In the genomic region with DNA sequence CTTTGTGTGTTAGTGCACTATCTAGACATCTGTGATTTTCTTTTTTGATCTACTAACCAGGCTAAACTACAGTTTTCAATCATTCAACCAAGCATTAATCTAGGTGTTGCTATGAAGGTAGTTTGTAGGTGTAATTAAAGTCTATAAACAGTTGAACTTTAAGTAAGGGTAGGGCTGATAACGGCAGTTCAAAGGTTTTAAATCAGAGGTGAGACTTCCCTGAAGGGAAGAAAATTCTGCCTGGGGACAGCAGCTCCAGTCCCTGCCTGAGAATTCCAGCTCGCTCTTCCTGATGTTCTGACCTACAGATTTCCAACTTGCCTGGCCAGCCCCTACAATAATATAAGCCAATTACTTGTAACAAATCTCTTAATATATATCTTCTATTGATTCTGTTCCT, we compare ENCODE assay signal across 41 cellular contexts.
"Had no signal": no experiment of that assay in that cellular context is flagged by ENCODE, and none has a peak within 500 bp of the region (broad histone marks: within the 10 kb centered on the region; RNA-seq: fewer than 3 reads in every experiment).

No MANE protein-coding gene starts in this region.

- H3K27ac Mint-ChIP-seq: activated naive CD4-positive, alpha-beta T cell treated with anti-CD3 and anti-CD28 coated beads for 36 hours; activated naive CD4-positive, alpha-beta T cell treated with anti-CD3 and anti-CD28 coated beads, Interleukin-2, amount 10 ng/mL, durations not matched to agents 7 days and 5 days; activated naive CD4-positive, alpha-beta T cell treated with anti-CD3 and anti-CD28 coated beads, Interleukin-2, amount 50 U/mL, for 24 hours; activated naive CD4-positive, alpha-beta T cell treated with anti-CD3 and anti-CD28 coated beads, Interleukin-2, amount 50 U/mL, for 72 hours; activated naive CD8-positive, alpha-beta T cell; activated naive CD8-positive, alpha-beta T cell treated with anti-CD3 and anti-CD28 coated beads for 36 hours; activated naive CD8-positive, alpha-beta T cell treated with anti-CD3 and anti-CD28 coated beads, Interleukin-2, amount 10 ng/mL, durations not matched to agents 7 days and 5 days; activated naive CD8-positive, alpha-beta T cell treated with anti-CD3 and anti-CD28 coated beads, Interleukin-2, amount 50 U/mL, for 24 hours; activated T-cell treated with anti-CD3 and anti-CD28 coated beads, Interleukin-2, amount 50 U/mL, for 24 hours; activated T-cell treated with anti-CD3 and anti-CD28 coated beads, Interleukin-2, amount 50 U/mL, for 72 hours; activated T-helper 1 cell treated with anti-CD3 and anti-CD28 coated beads, Interleukin-12 subunit alpha, Interleukin-12 subunit beta, Interleukin-2, Interleukin-4 antibody, amounts not matched to agents 30 ng/mL and 10 ng/mL and 1 ng/mL, durations not matched to agents 14 hours and 24 hours and 36 hours; activated T-helper 17 cell treated with anti-CD3 and anti-CD28 coated beads, Interleukin-2, amount 50 U/mL, for 72 hours; activated T-helper 2 cell treated with anti-CD3 and anti-CD28 coated beads, Interferon-gamma antibody, Interleukin-2, Interleukin-4, amounts not matched to agents 10 μg/mL and 5 μg/mL and 100 μg/mL, durations not matched to agents 14 hours and 24 hours and 36 hours; brain had no signal

- H3K36me3 ChIP-seq: adrenal gland, ascending aorta, brain microvascular endothelial cell, breast epithelium, cardiac muscle cell had no signal

- H3K4me1 ChIP-seq: adrenal gland, ascending aorta, body of pancreas, breast epithelium had no signal

- H3K4me3 ChIP-seq: adrenal gland, ascending aorta, body of pancreas, breast epithelium, cardiac muscle cell had no signal

- H3K27me3 ChIP-seq: adrenal gland, ascending aorta, body of pancreas, brain microvascular endothelial cell, breast epithelium, cardiac muscle cell had no signal

- H3K9me3 Mint-ChIP-seq: activated T-helper 17 cell treated with anti-CD3 and anti-CD28 coated beads, Interleukin-2, amount 50 U/mL, for 72 hours had no signal

- H3K4me1 Mint-ChIP-seq: activated naive CD4-positive, alpha-beta T cell treated with anti-CD3 and anti-CD28 coated beads, Interleukin-2, amount 10 ng/mL, durations not matched to agents 7 days and 5 days; activated naive CD4-positive, alpha-beta T cell treated with anti-CD3 and anti-CD28 coated beads, Interleukin-2, amount 50 U/mL, for 24 hours; activated naive CD8-positive, alpha-beta T cell treated with anti-CD3 and anti-CD28 coated beads for 36 hours; activated naive CD8-positive, alpha-beta T cell treated with anti-CD3 and anti-CD28 coated beads, Interleukin-2, amount 10 ng/mL, durations not matched to agents 7 days and 5 days; activated naive CD8-positive, alpha-beta T cell treated with anti-CD3 and anti-CD28 coated beads, Interleukin-2, amount 50 U/mL, for 24 hours; activated T-helper 17 cell treated with anti-CD3 and anti-CD28 coated beads, Interleukin-2, amount 50 U/mL, for 72 hours; brain; central memory CD8-positive, alpha-beta T cell had no signal

- H3K9me3 ChIP-seq: adrenal gland, ascending aorta, body of pancreas, breast epithelium had no signal

- ATAC-seq: activated naive CD4-positive, alpha-beta T cell treated with anti-CD3 and anti-CD28 coated beads, Interleukin-2, amount 50 U/mL, for 72 hours; activated naive CD8-positive, alpha-beta T cell treated with anti-CD3 and anti-CD28 coated beads, Interleukin-2, amount 50 U/mL, for 24 hours; activated T-cell treated with anti-CD3 and anti-CD28 coated beads, Interleukin-2, amount 50 U/mL, for 4 hours; activated T-cell treated with anti-CD3 and anti-CD28 coated beads, Interleukin-2, amount 50 U/mL, for 72 hours; activated T-helper 17 cell treated with anti-CD3 and anti-CD28 coated beads, Interleukin-2, amount 50 U/mL, for 72 hours; body of pancreas had no signal

- H3K36me3 Mint-ChIP-seq: activated naive CD4-positive, alpha-beta T cell treated with anti-CD3 and anti-CD28 coated beads, Interleukin-2, amount 10 ng/mL, durations not matched to agents 7 days and 5 days; activated naive CD4-positive, alpha-beta T cell treated with anti-CD3 and anti-CD28 coated beads, Interleukin-2, amount 50 U/mL, for 24 hours; activated naive CD4-positive, alpha-beta T cell treated with anti-CD3 and anti-CD28 coated beads, Interleukin-2, amount 50 U/mL, for 72 hours; activated naive CD8-positive, alpha-beta T cell; activated naive CD8-positive, alpha-beta T cell treated with anti-CD3 and anti-CD28 coated beads for 36 hours; activated naive CD8-positive, alpha-beta T cell treated with anti-CD3 and anti-CD28 coated beads, Interleukin-2, amount 10 ng/mL, durations not matched to agents 7 days and 5 days; brain had no signal

- DNase-seq: activated effector memory CD4-positive, alpha-beta T cell treated with anti-CD3 and anti-CD28 coated beads, Interleukin-2, amount 50 U/mL, for 16 hours; activated effector memory CD4-positive, alpha-beta T cell treated with Interleukin-2 at 50 U/mL for 16 hours; activated gamma-delta T cell; activated gamma-delta T cell treated with Interleukin-2 at 50 U/mL for 16 hours; activated naive CD4-positive, alpha-beta T cell; activated naive CD4-positive, alpha-beta T cell treated with anti-CD3 and anti-CD28 coated beads for 36 hours; activated naive CD4-positive, alpha-beta T cell treated with anti-CD3 and anti-CD28 coated beads, Interleukin-2, amount 10 ng/mL, durations not matched to agents 7 days and 5 days; activated naive CD4-positive, alpha-beta T cell treated with anti-CD3 and anti-CD28 coated beads, Interleukin-2, amount 50 U/mL, for 16 hours; activated naive CD4-positive, alpha-beta T cell treated with Interleukin-2 at 50 U/mL for 16 hours; activated naive CD8-positive, alpha-beta T cell treated with anti-CD3 and anti-CD28 coated beads for 36 hours; activated naive CD8-positive, alpha-beta T cell treated with anti-CD3 and anti-CD28 coated beads, Interleukin-2, amount 10 ng/mL, durations not matched to agents 7 days and 5 days; activated naive CD8-positive, alpha-beta T cell treated with anti-CD3 and anti-CD28 coated beads, Interleukin-2, amount 50 U/mL, for 24 hours; activated T-cell treated with anti-CD3 and anti-CD28 coated beads for 4 hours; activated T-cell treated with anti-CD3 and anti-CD28 coated beads, Interleukin-2, amount 50 U/mL, for 1 hour; activated T-cell treated with anti-CD3 and anti-CD28 coated beads, Interleukin-2, amount 50 U/mL, for 24 hours; activated T-cell treated with anti-CD3 and anti-CD28 coated beads, Interleukin-2, amount 50 U/mL, for 4 hours; activated T-cell treated with anti-CD3 and anti-CD28 coated beads, Interleukin-2, amount 50 U/mL, for 48 hours; activated T-cell treated with anti-CD3 and anti-CD28 coated beads, Interleukin-2, amount 50 U/mL, for 72 hours; adrenal gland; amniotic stem cell; amygdala; anterior cingulate cortex; aorta; body of pancreas; brain microvascular endothelial cell; caudate nucleus; central memory CD4-positive, alpha-beta T cell; cerebellar nuclear complex had no signal

- H3K27ac ChIP-seq: adrenal gland, ascending aorta, body of pancreas, brain microvascular endothelial cell, breast epithelium, cardiac muscle cell had no signal

- H3K27me3 Mint-ChIP-seq: activated naive CD4-positive, alpha-beta T cell treated with anti-CD3 and anti-CD28 coated beads, Interleukin-2, amount 10 ng/mL, durations not matched to agents 7 days and 5 days; activated naive CD4-positive, alpha-beta T cell treated with anti-CD3 and anti-CD28 coated beads, Interleukin-2, amount 50 U/mL, for 24 hours; activated naive CD8-positive, alpha-beta T cell treated with anti-CD3 and anti-CD28 coated beads for 36 hours; activated naive CD8-positive, alpha-beta T cell treated with anti-CD3 and anti-CD28 coated beads, Interleukin-2, amount 10 ng/mL, durations not matched to agents 7 days and 5 days; activated naive CD8-positive, alpha-beta T cell treated with anti-CD3 and anti-CD28 coated beads, Interleukin-2, amount 50 U/mL, for 24 hours; activated T-helper 17 cell treated with anti-CD3 and anti-CD28 coated beads, Interleukin-2, amount 50 U/mL, for 72 hours; brain; central memory CD8-positive, alpha-beta T cell had no signal

- FAIRE-seq: astrocyte, bronchial epithelial cell had no signal

- H3K4me3 Mint-ChIP-seq: activated naive CD4-positive, alpha-beta T cell treated with anti-CD3 and anti-CD28 coated beads for 36 hours; activated naive CD4-positive, alpha-beta T cell treated with anti-CD3 and anti-CD28 coated beads, Interleukin-2, amount 10 ng/mL, durations not matched to agents 7 days and 5 days; activated naive CD4-positive, alpha-beta T cell treated with anti-CD3 and anti-CD28 coated beads, Interleukin-2, amount 50 U/mL, for 24 hours; activated naive CD8-positive, alpha-beta T cell; activated naive CD8-positive, alpha-beta T cell treated with anti-CD3 and anti-CD28 coated beads for 36 hours; activated naive CD8-positive, alpha-beta T cell treated with anti-CD3 and anti-CD28 coated beads, Interleukin-2, amount 10 ng/mL, durations not matched to agents 7 days and 5 days; activated naive CD8-positive, alpha-beta T cell treated with anti-CD3 and anti-CD28 coated beads, Interleukin-2, amount 50 U/mL, for 24 hours; activated T-cell treated with anti-CD3 and anti-CD28 coated beads, Interleukin-2, amount 50 U/mL, for 24 hours; activated T-cell treated with anti-CD3 and anti-CD28 coated beads, Interleukin-2, amount 50 U/mL, for 4 hours; activated T-cell treated with anti-CD3 and anti-CD28 coated beads, Interleukin-2, amount 50 U/mL, for 72 hours; activated T-helper 1 cell treated with anti-CD3 and anti-CD28 coated beads, Interleukin-12 subunit alpha, Interleukin-12 subunit beta, Interleukin-2, Interleukin-4 antibody, amounts not matched to agents 30 ng/mL and 10 ng/mL and 1 ng/mL, durations not matched to agents 14 hours and 24 hours and 36 hours; activated T-helper 17 cell treated with anti-CD3 and anti-CD28 coated beads, Interleukin-2, amount 50 U/mL, for 72 hours; brain; central memory CD8-positive, alpha-beta T cell had no signal
